ENCODE assay signal across 12 cellular contexts in genomic region chr11:44572884-44573283, GRCh38. TPM values are rescaled to one million over a fixed set of nuclear protein-coding genes. Genes with fewer than 3 reads are reported as not detected.
A peak's percentile ranks its signal among the peaks of the same experiment; 100 is the strongest.
DNase-seq lines count a peak whose midpoint lies in the region; ATAC-seq and TF ChIP-seq lines count a peak whose summit lies in the region.
"Had no signal": no experiment of that assay in that cellular context is flagged by ENCODE, and none has a peak within 500 bp of the region (broad histone marks: within the 10 kb centered on the region; RNA-seq: fewer than 3 reads in every experiment).

No MANE protein-coding gene starts in this region.

- in situ Hi-C loops in GM13976 (cut with MboI; ENCODE audit: low sequenced_read_pairs, unreplicated experiment), result no loop called here

- peaks cover 97% of the 10 kb centered on the region for H3K4me1 Mint-ChIP-seq in activated CD8-positive, alpha-beta memory T cell treated with anti-CD3 and anti-CD28 coated beads, Interleukin-2, amount 10 ng/mL, durations not matched to agents 7 days and 5 days
- H3K4me1 Mint-ChIP-seq in T-helper 2 cell treated with Interferon-gamma antibody and Interleukin-4, amounts not matched to agents 5 μg/mL and 100 μg/mL, for 36 hours (ENCODE audit: low read depth), result peaks cover 87% of the 10 kb centered on the region
- H3K4me1 Mint-ChIP-seq in effector memory CD8-positive, alpha-beta T cell (ENCODE audit: low read depth in 2 of 2), result peaks cover 60 to 69% of the 10 kb centered on the region in 2 donors

- peaks cover 15% of the 10 kb centered on the region for H3K36me3 Mint-ChIP-seq in activated CD8-positive, alpha-beta memory T cell treated with anti-CD3 and anti-CD28 coated beads, Interleukin-2, amount 10 ng/mL, durations not matched to agents 7 days and 5 days
- H3K36me3 Mint-ChIP-seq in T-helper 2 cell treated with Interferon-gamma antibody and Interleukin-4, amounts not matched to agents 5 μg/mL and 100 μg/mL, for 36 hours (ENCODE audit: low read depth), result peaks cover 45% of the 10 kb centered on the region
- H3K36me3 Mint-ChIP-seq in effector memory CD8-positive, alpha-beta T cell (ENCODE audit: insufficient read depth), result peaks cover 11% of the 10 kb centered on the region

- no peak overlapping the region for H3K4me3 Mint-ChIP-seq in activated CD8-positive, alpha-beta memory T cell treated with anti-CD3 and anti-CD28 coated beads, Interleukin-2, amount 10 ng/mL, durations not matched to agents 7 days and 5 days
- H3K4me3 Mint-ChIP-seq in T-helper 2 cell treated with Interferon-gamma antibody and Interleukin-4, amounts not matched to agents 5 μg/mL and 100 μg/mL, for 36 hours, result peak overlapping the region; percentile 82
- peak overlapping the region in 1 of 2 donors; percentile 33 for H3K4me3 Mint-ChIP-seq in effector memory CD8-positive, alpha-beta T cell

- CTCF ChIA-PET in activated CD8-positive, alpha-beta memory T cell treated with anti-CD3 and anti-CD28 coated beads, Interleukin-2, amount 10 ng/mL, durations not matched to agents 7 days and 5 days (lab: Charles Lee), result interaction anchor here (2.6 to 4.0 kb wide), 2 partner anchors 39 to 45 kb away, joined by 21 read pairs; no protein-coding TSS in a partner anchor

- DNase-seq in activated CD8-positive, alpha-beta memory T cell treated with anti-CD3 and anti-CD28 coated beads, Interleukin-2, amount 10 ng/mL, durations not matched to agents 7 days and 5 days, result no peak
- no peak for DNase-seq in activated CD8-positive, alpha-beta memory T cell treated with anti-CD3 and anti-CD28 coated beads for 24 hours
- DNase-seq in T-helper 2 cell treated with Interferon-gamma antibody and Interleukin-4, amounts not matched to agents 5 μg/mL and 100 μg/mL, for 36 hours (ENCODE audit: low spot score), result no peak
- DNase-seq in effector memory CD8-positive, alpha-beta T cell, result no peak
- peak; percentile 68 for DNase-seq in stimulated activated CD8-positive, alpha-beta memory T cell treated with anti-CD3 and anti-CD28 coated beads, Interleukin-4, amount 100 ng/mL, for 48 hours
- no peak for DNase-seq in NCI-H774 (lab: John Stamatoyannopoulos, UW)
- no peak for DNase-seq in D341Med (ENCODE audit: low spot score)
- DNase-seq in GM13976 (ENCODE audit: low spot score), result no peak
- DNase-seq: dermis blood vessel endothelial cell, left cardiac atrium, occipital lobe, RPMI8226 had no signal

- no peaks in the 10 kb centered on the region for H3K27me3 Mint-ChIP-seq in activated CD8-positive, alpha-beta memory T cell treated with anti-CD3 and anti-CD28 coated beads, Interleukin-2, amount 10 ng/mL, durations not matched to agents 7 days and 5 days
- H3K27me3 Mint-ChIP-seq in T-helper 2 cell treated with Interferon-gamma antibody and Interleukin-4, amounts not matched to agents 5 μg/mL and 100 μg/mL, for 36 hours (ENCODE audit: low read depth), result no peaks in the 10 kb centered on the region
- no peaks in the 10 kb centered on the region for H3K27me3 Mint-ChIP-seq in effector memory CD8-positive, alpha-beta T cell

- peak overlapping the region; percentile 95 for H3K27ac Mint-ChIP-seq in activated CD8-positive, alpha-beta memory T cell treated with anti-CD3 and anti-CD28 coated beads, Interleukin-2, amount 10 ng/mL, durations not matched to agents 7 days and 5 days
- H3K27ac Mint-ChIP-seq in T-helper 2 cell treated with Interferon-gamma antibody and Interleukin-4, amounts not matched to agents 5 μg/mL and 100 μg/mL, for 36 hours, result peak overlapping the region; percentile 90
- peak overlapping the region; percentile 89 to 95 for H3K27ac Mint-ChIP-seq in effector memory CD8-positive, alpha-beta T cell

- H3K9me3 Mint-ChIP-seq in activated CD8-positive, alpha-beta memory T cell treated with anti-CD3 and anti-CD28 coated beads, Interleukin-2, amount 10 ng/mL, durations not matched to agents 7 days and 5 days (ENCODE audit: low read depth), result no peaks in the 10 kb centered on the region
- no peaks in the 10 kb centered on the region for H3K9me3 Mint-ChIP-seq in T-helper 2 cell treated with Interferon-gamma antibody and Interleukin-4, amounts not matched to agents 5 μg/mL and 100 μg/mL, for 36 hours
- no peaks in the 10 kb centered on the region for H3K9me3 Mint-ChIP-seq in effector memory CD8-positive, alpha-beta T cell

- no peak for ATAC-seq in activated CD8-positive, alpha-beta memory T cell treated with anti-CD3 and anti-CD28 coated beads, Interleukin-2, amount 10 ng/mL, durations not matched to agents 7 days and 5 days
- no peak for ATAC-seq in effector memory CD8-positive, alpha-beta T cell (replicated peaks)
- ATAC-seq: left cardiac atrium had no signal

- no peak for TF ChIP-seq CTCF in GM13976 (IDR thresholded peaks at IDR 0.05; ENCODE audit: borderline replicate concordance, control extremely low read depth, extremely low read depth, insufficient read depth, missing control alignments)

RNA-seq across cellular contexts. Expression of gene CD82, which starts 7.4 kb away (rescaled TPM):
- total RNA-seq in activated CD8-positive, alpha-beta memory T cell treated with anti-CD3 and anti-CD28 coated beads, Interleukin-2, amount 10 ng/mL, durations not matched to agents 7 days and 5 days, result 100 to 1,000 TPM in 1 of 2 experiments, 10 to 100 TPM in 1; 90.2 to 285 TPM
